In genomic region chr7:102494026-102494425, GRCh38 we compare ENCODE assay signal across 7 cellular contexts. TPM values are rescaled to one million over a fixed set of nuclear protein-coding genes. Genes with fewer than 3 reads are reported as not detected.
DNase-seq lines count a peak whose midpoint lies in the region; ATAC-seq and TF ChIP-seq lines count a peak whose summit lies in the region.
"Not testable (repeated sequence)": the region's sequence is repeated elsewhere in the genome, so short reads cannot be mapped to it uniquely, and the experiment has no call there.

No MANE protein-coding gene starts in this region.

- H3K27ac Mint-ChIP-seq in T-helper 17 cell; activated CD8-positive, alpha-beta memory T cell treated with anti-CD3 and anti-CD28 coated beads, Interleukin-2, amount 10 ng/mL, durations not matched to agents 7 days and 5 days: not testable (repeated sequence)

- DNase-seq in T-helper 17 cell (peak in 1 of 3 donors; percentile 8), body of pancreas (peak in 3 of 4 donors; percentile 10 to 19 (median 13)), lower lobe of right lung (peak; percentile 53)
- not testable (repeated sequence) for DNase-seq in activated CD8-positive, alpha-beta memory T cell treated with anti-CD3 and anti-CD28 coated beads, Interleukin-2, amount 10 ng/mL, durations not matched to agents 7 days and 5 days
- peak; percentile 5 for DNase-seq in stimulated activated CD4-positive, alpha-beta T cell treated with anti-CD3 and anti-CD28 coated beads, Interleukin-4, amount 100 ng/mL, for 24 hours

- CTCF ChIA-PET in activated CD8-positive, alpha-beta memory T cell treated with anti-CD3 and anti-CD28 coated beads, Interleukin-2, amount 10 ng/mL, durations not matched to agents 7 days and 5 days (lab: Charles Lee), result not testable (repeated sequence)

- not testable (repeated sequence) for H3K36me3 Mint-ChIP-seq in T-helper 17 cell (ENCODE audit: low read depth); activated CD8-positive, alpha-beta memory T cell treated with anti-CD3 and anti-CD28 coated beads, Interleukin-2, amount 10 ng/mL, durations not matched to agents 7 days and 5 days

- intact Hi-C loops in body of pancreas (cut with DNase I); lower lobe of right lung (cut with DNase I): not testable (repeated sequence)

- not testable (repeated sequence) for H3K4me1 Mint-ChIP-seq in T-helper 17 cell; activated CD8-positive, alpha-beta memory T cell treated with anti-CD3 and anti-CD28 coated beads, Interleukin-2, amount 10 ng/mL, durations not matched to agents 7 days and 5 days

- not testable (repeated sequence) for H3K27ac ChIP-seq in body of pancreas, lower lobe of right lung

- H3K27me3 Mint-ChIP-seq in T-helper 17 cell; activated CD8-positive, alpha-beta memory T cell treated with anti-CD3 and anti-CD28 coated beads, Interleukin-2, amount 10 ng/mL, durations not matched to agents 7 days and 5 days: not testable (repeated sequence)

- not testable (repeated sequence) for H3K27me3 ChIP-seq in body of pancreas; lower lobe of right lung (ENCODE audit: low read depth)

- H3K36me3 ChIP-seq in body of pancreas (replicated peaks in 1 of 2; ENCODE audit: insufficient read depth in 1 of 2, low read depth in 2 of 2); lower lobe of right lung: not testable (repeated sequence)

- not testable (repeated sequence) for H3K4me1 ChIP-seq in body of pancreas, lower lobe of right lung

- not testable (repeated sequence) for TF ChIP-seq POLR2A in body of pancreas (IDR thresholded peaks at IDR 0.05)

- not testable (repeated sequence) for H3K4me3 ChIP-seq in body of pancreas
- peak overlapping the region; percentile 27 for H3K4me3 ChIP-seq in lower lobe of right lung

- H3K9me3 Mint-ChIP-seq in activated CD8-positive, alpha-beta memory T cell treated with anti-CD3 and anti-CD28 coated beads, Interleukin-2, amount 10 ng/mL, durations not matched to agents 7 days and 5 days (ENCODE audit: low read depth), result not testable (repeated sequence)

- TF ChIP-seq CTCF in body of pancreas (IDR thresholded peaks at IDR 0.05); lower lobe of right lung (IDR thresholded peaks at IDR 0.05): not testable (repeated sequence)

- 29% methylated on average over 5 of the region's 15 CpGs; no CpG with 5 or more reads in 1 of the 2 donors for WGBS in body of pancreas, 2 donors

- H3K9me3 ChIP-seq in T-helper 17 cell (ENCODE audit: control insufficient read depth, low read length, poor library complexity, severe bottlenecking); body of pancreas; lower lobe of right lung: not testable (repeated sequence)

- ATAC-seq in GM19455 (IDR thresholded peaks at IDR 0.05; ENCODE audit: unreplicated experiment) (peak; percentile 11), HG03064 (IDR thresholded peaks at IDR 0.05; ENCODE audit: low read depth, unreplicated experiment) (peak; percentile 4), T-helper 17 cell (peak; percentile 8)
- peak; percentile 5 for ATAC-seq in activated CD8-positive, alpha-beta memory T cell treated with anti-CD3 and anti-CD28 coated beads, Interleukin-2, amount 10 ng/mL, durations not matched to agents 7 days and 5 days
- ATAC-seq in body of pancreas, lower lobe of right lung: not testable (repeated sequence)

- H3K4me3 Mint-ChIP-seq in T-helper 17 cell; activated CD8-positive, alpha-beta memory T cell treated with anti-CD3 and anti-CD28 coated beads, Interleukin-2, amount 10 ng/mL, durations not matched to agents 7 days and 5 days: not testable (repeated sequence)

RNA-seq across cellular contexts. Expression of gene POLR2J, which starts 15.3 kb away (rescaled TPM):
- total RNA-seq in T-helper 17 cell (10 to 100 TPM; 35.6 to 37.9 TPM), body of pancreas (10 to 100 TPM in 1 of 2 donors, 1 to 10 TPM in 1; 6.6 to 12.5 TPM), lower lobe of right lung (37.9 TPM)
- total RNA-seq in activated CD8-positive, alpha-beta memory T cell treated with anti-CD3 and anti-CD28 coated beads, Interleukin-2, amount 10 ng/mL, durations not matched to agents 7 days and 5 days, result 10 to 100 TPM; 52.9 to 56.7 TPM

RNA-seq across cellular contexts. Expression of gene RASA4B, which starts 23.6 kb away (rescaled TPM):
- total RNA-seq in T-helper 17 cell (10 to 100 TPM; 20.7 to 23.7 TPM), body of pancreas (10 to 100 TPM in 1 of 2 donors, 1 to 10 TPM in 1; 5.3 to 12.5 TPM), lower lobe of right lung (22.6 TPM)
- 10 to 100 TPM; 14.8 to 16.7 TPM for total RNA-seq in activated CD8-positive, alpha-beta memory T cell treated with anti-CD3 and anti-CD28 coated beads, Interleukin-2, amount 10 ng/mL, durations not matched to agents 7 days and 5 days

RNA-seq across cellular contexts. Expression of gene LRWD1, which starts 29.2 kb away (rescaled TPM):
- total RNA-seq in T-helper 17 cell, result 10 to 100 TPM; 13.5 to 15.2 TPM
- 10 to 100 TPM; 20.6 to 24.0 TPM for total RNA-seq in activated CD8-positive, alpha-beta memory T cell treated with anti-CD3 and anti-CD28 coated beads, Interleukin-2, amount 10 ng/mL, durations not matched to agents 7 days and 5 days
- 10 to 100 TPM; 13.7 to 27.4 TPM for total RNA-seq in body of pancreas
- total RNA-seq in lower lobe of right lung, result 19.2 TPM

RNA-seq across cellular contexts. Expression of gene ALKBH4, which starts 29.4 kb away (rescaled TPM):
- 1 to 10 TPM; 4.4 to 5.5 TPM for total RNA-seq in T-helper 17 cell
- 10 to 100 TPM; 11.2 to 14.6 TPM for total RNA-seq in activated CD8-positive, alpha-beta memory T cell treated with anti-CD3 and anti-CD28 coated beads, Interleukin-2, amount 10 ng/mL, durations not matched to agents 7 days and 5 days
- 10 to 100 TPM; 15.6 to 60.3 TPM for total RNA-seq in body of pancreas
- total RNA-seq in lower lobe of right lung, result 10.6 TPM

RNA-seq across cellular contexts. Expression of gene UPK3BL2, which starts 49.5 kb away (rescaled TPM):
- 10 to 100 TPM; 52.5 to 84.2 TPM for total RNA-seq in T-helper 17 cell
- total RNA-seq in activated CD8-positive, alpha-beta memory T cell treated with anti-CD3 and anti-CD28 coated beads, Interleukin-2, amount 10 ng/mL, durations not matched to agents 7 days and 5 days, result 10 to 100 TPM; 11.0 to 11.6 TPM
- 10 to 100 TPM in 1 of 2 donors, 1 to 10 TPM in 1; 7.5 to 20.4 TPM for total RNA-seq in body of pancreas
- total RNA-seq in lower lobe of right lung, result 26.9 TPM
